In genomic region chr11:76284161-76284560, GRCh38 we compare ENCODE assay signal across 16 cellular contexts.
DNase-seq lines count a peak whose midpoint lies in the region; ATAC-seq and TF ChIP-seq lines count a peak whose summit lies in the region.
"Had no signal": no experiment of that assay in that cellular context is flagged by ENCODE, and none has a peak within 500 bp of the region (broad histone marks: within the 10 kb centered on the region; RNA-seq: fewer than 3 reads in every experiment).

No MANE protein-coding gene starts in this region.

- H3K4me3 Mint-ChIP-seq in Caco-2 (ENCODE audit: unreplicated experiment) (no peak overlapping the region), endodermal cell (no peak overlapping the region)
- H3K4me3 Mint-ChIP-seq in activated CD8-positive, alpha-beta T cell treated with anti-CD3 and anti-CD28 coated beads for 36 hours = no peak overlapping the region
- H3K4me3 Mint-ChIP-seq: CD14-positive monocyte; CD8-positive, alpha-beta T cell; H9; IgD-negative memory B cell had no signal

- H3K9ac ChIP-seq in endodermal cell (ENCODE audit: extremely low read depth, low read length, poor library complexity, severe bottlenecking) (no peak overlapping the region), neuronal stem cell (ENCODE audit: low read depth, low read length, poor library complexity) (peak overlapping the region; percentile 73)

- no peak overlapping the region for H3K4me2 ChIP-seq in neuronal stem cell (ENCODE audit: insufficient read depth, low read length, poor library complexity, severe bottlenecking)

- H3K36me3 Mint-ChIP-seq in Caco-2 (ENCODE audit: insufficient read depth, unreplicated experiment) (no peaks in the 10 kb centered on the region), endodermal cell (ENCODE audit: low read depth) (no peaks in the 10 kb centered on the region)
- no peaks in the 10 kb centered on the region for H3K36me3 Mint-ChIP-seq in activated CD8-positive, alpha-beta T cell treated with anti-CD3 and anti-CD28 coated beads for 36 hours (ENCODE audit: low read depth)
- H3K36me3 Mint-ChIP-seq: CD14-positive monocyte; CD8-positive, alpha-beta T cell; IgD-negative memory B cell had no signal

- H3K27ac ChIP-seq in KOPT-K1 (ENCODE audit: low read depth, low read length, poor library complexity, severe bottlenecking) (peak overlapping the region; percentile 43), endodermal cell (ENCODE audit: low read depth, low read length) (no peak overlapping the region), neuronal stem cell (replicated peaks; ENCODE audit: low read length) (no peak overlapping the region)

- H3K27ac Mint-ChIP-seq in Caco-2 (ENCODE audit: unreplicated experiment) = peak overlapping the region; percentile 75
- H3K27ac Mint-ChIP-seq in endodermal cell = no peak overlapping the region
- no peak overlapping the region for H3K27ac Mint-ChIP-seq in activated CD8-positive, alpha-beta T cell treated with anti-CD3 and anti-CD28 coated beads for 36 hours
- H3K27ac Mint-ChIP-seq: CD14-positive monocyte; CD8-positive, alpha-beta T cell; H9 had no signal

- no peaks in the 10 kb centered on the region for H3K27me3 Mint-ChIP-seq in Caco-2 (ENCODE audit: insufficient read depth, unreplicated experiment)
- H3K27me3 Mint-ChIP-seq in endodermal cell (ENCODE audit: insufficient read depth) = peaks cover 28% of the 10 kb centered on the region
- no peaks in the 10 kb centered on the region for H3K27me3 Mint-ChIP-seq in activated CD8-positive, alpha-beta T cell treated with anti-CD3 and anti-CD28 coated beads for 36 hours
- H3K27me3 Mint-ChIP-seq: IgD-negative memory B cell had no signal

- ATAC-seq in activated CD8-positive, alpha-beta T cell treated with anti-CD3 and anti-CD28 coated beads for 36 hours = no peak
- ATAC-seq in GM19467 (IDR thresholded peaks at IDR 0.05; ENCODE audit: unreplicated experiment) = no peak
- ATAC-seq: CD8-positive, alpha-beta T cell had no signal

- H3K4me1 ChIP-seq in Caco-2 (peaks cover 18% of the 10 kb centered on the region), endodermal cell (ENCODE audit: control insufficient read depth, insufficient read depth, low read length) (peaks cover 18% of the 10 kb centered on the region), neuronal stem cell (ENCODE audit: control insufficient read depth in 2 of 2, insufficient read depth in 1 of 2, low read depth in 1 of 2, low read length in 2 of 2) (peaks cover 0 to 27% of the 10 kb centered on the region in 2 donors)

- H3K79me1 ChIP-seq in neuronal stem cell (ENCODE audit: low read depth, low read length) = no peaks in the 10 kb centered on the region

- TF ChIP-seq CTCF in Caco-2 (IDR thresholded peaks at IDR 0.05; ENCODE audit: insufficient read depth in 1 of 2, low read depth in 1 of 2, low read length in 1 of 2, severe bottlenecking in 1 of 2, unreplicated experiment in 1 of 2) = no peak
- TF ChIP-seq CTCF in endodermal cell (conservative IDR thresholded peaks at IDR 0.05) = no peak
- TF ChIP-seq CTCF in activated CD8-positive, alpha-beta T cell treated with anti-CD3 and anti-CD28 coated beads for 36 hours (IDR thresholded peaks at IDR 0.05) = no peak

- peak overlapping the region; percentile 91 for H2BK12ac ChIP-seq in neuronal stem cell (ENCODE audit: low read length)

- no TSS peak for BruUV-seq in Caco-2 (replicated peaks; lab: Mats Ljungman, UMichigan)

- no peak overlapping the region for H3K14ac ChIP-seq in neuronal stem cell (ENCODE audit: low read length)

- peak overlapping the region; percentile 97 for H3K18ac ChIP-seq in neuronal stem cell (ENCODE audit: low read length)

- H3K27me3 ChIP-seq in Caco-2 (replicated peaks; ENCODE audit: control insufficient read depth, insufficient read depth, low read length) (no peaks in the 10 kb centered on the region), endodermal cell (ENCODE audit: control insufficient read depth, insufficient read depth, low read length, poor library complexity, severe bottlenecking) (no peaks in the 10 kb centered on the region), neuronal stem cell (ENCODE audit: control insufficient read depth in 3 of 3, insufficient read depth in 3 of 3, low read depth in 1 of 3, low read length in 3 of 3) (peaks cover 0 to 27% (median 0%) of the 10 kb centered on the region in 3 experiments)

- intact Hi-C loops in Caco-2 (cut with micrococcal nuclease; ENCODE audit: unreplicated experiment) = no loop called here
- intact Hi-C loops in activated CD8-positive, alpha-beta T cell treated with anti-CD3 and anti-CD28 coated beads for 36 hours (cut with micrococcal nuclease) = no loop called here

- peak overlapping the region; percentile 26 for H2BK5ac ChIP-seq in neuronal stem cell (ENCODE audit: low read length)

- H4K8ac ChIP-seq in neuronal stem cell (ENCODE audit: low read depth, low read length) = peak overlapping the region; percentile 75

- H2AFZ ChIP-seq in neuronal stem cell (ENCODE audit: low read length) = no peak overlapping the region

- H3K9me3 ChIP-seq in Caco-2 (no peaks in the 10 kb centered on the region), KOPT-K1 (ENCODE audit: insufficient read depth, low read length, poor library complexity, severe bottlenecking) (no peaks in the 10 kb centered on the region), endodermal cell (ENCODE audit: control insufficient read depth, low read length) (no peaks in the 10 kb centered on the region), neuronal stem cell (replicated peaks in 1 of 2; ENCODE audit: control insufficient read depth in 2 of 2, insufficient read depth in 1 of 2, low read depth in 1 of 2, low read length in 2 of 2) (no peaks in the 10 kb centered on the region)

- peak overlapping the region; percentile 82 for H2AK5ac ChIP-seq in neuronal stem cell (ENCODE audit: low read depth, low read length)

- H3K23ac ChIP-seq in neuronal stem cell (ENCODE audit: low read depth, low read length, poor library complexity) = peak overlapping the region; percentile 75

- H3K4ac ChIP-seq in neuronal stem cell (ENCODE audit: low read length) = peak overlapping the region; percentile 99

- no peak overlapping the region for H3K4me3 ChIP-seq in Caco-2 (ENCODE audit: low read depth, low read length)
- no peak overlapping the region for H3K4me3 ChIP-seq in endodermal cell (ENCODE audit: low read length)
- no peak overlapping the region for H3K4me3 ChIP-seq in neuronal stem cell (ENCODE audit: low read length in 2 of 2)

- peak overlapping the region; percentile 89 for H4K91ac ChIP-seq in neuronal stem cell (ENCODE audit: low read depth, low read length, poor library complexity)

- peak overlapping the region; percentile 89 for H2BK15ac ChIP-seq in neuronal stem cell (ENCODE audit: low read length)

- POLR2A ChIA-PET in Caco-2 (lab: Charles Lee) = no interaction called here
- POLR2A ChIA-PET in activated CD8-positive, alpha-beta T cell treated with anti-CD3 and anti-CD28 coated beads for 36 hours (lab: Charles Lee) = no interaction called here

- 57 to 75% methylated on average over 7 to 8 of the region's 8 CpGs for WGBS in endodermal cell (ENCODE audit: insufficient coverage in 1 of 2, insufficient read length in 1 of 2), 2 experiments
- WGBS in neuronal stem cell (ENCODE audit: extremely low coverage in 2 of 2, insufficient read length in 2 of 2, insufficient replicate concordance in 1 of 2), 2 donors = no CpG with 5 or more reads among the region's 8 CpGs

- H3K36me3 ChIP-seq in Caco-2 (ENCODE audit: control insufficient read depth, insufficient read depth, low read length) (no peaks in the 10 kb centered on the region), KOPT-K1 (ENCODE audit: insufficient read depth, low read length) (no peaks in the 10 kb centered on the region), endodermal cell (ENCODE audit: control insufficient read depth, insufficient read depth, low read length) (no peaks in the 10 kb centered on the region), neuronal stem cell (replicated peaks in 1 of 2; ENCODE audit: control insufficient read depth in 2 of 2, insufficient read depth in 2 of 2, low read length in 2 of 2) (no peaks in the 10 kb centered on the region)

- CTCF ChIA-PET in Caco-2 (lab: Charles Lee) = interaction anchor here (1.0 to 2.0 kb wide), 2 partner anchors 35 to 722 kb away, joined by 3 to 6 read pairs; partner anchors contain the start of gene SERPINH1
- CTCF ChIA-PET in activated CD8-positive, alpha-beta T cell treated with anti-CD3 and anti-CD28 coated beads for 36 hours (lab: Charles Lee) = interaction anchor here (1.8 kb wide), 1 partner anchor 76 kb away, joined by 6 read pairs; no protein-coding TSS in a partner anchor

- H3K9me3 Mint-ChIP-seq in Caco-2 (ENCODE audit: unreplicated experiment) (no peaks in the 10 kb centered on the region), endodermal cell (no peaks in the 10 kb centered on the region)
- H3K9me3 Mint-ChIP-seq in activated CD8-positive, alpha-beta T cell treated with anti-CD3 and anti-CD28 coated beads for 36 hours = no peaks in the 10 kb centered on the region
- H3K9me3 Mint-ChIP-seq: CD8-positive, alpha-beta T cell; H9; IgD-negative memory B cell had no signal

- H2BK120ac ChIP-seq in neuronal stem cell (ENCODE audit: low read depth, low read length) = peak overlapping the region; percentile 58

- peak; percentile 50 to 77 for DNase-seq in Caco-2
- peak; percentile 70 for DNase-seq in endodermal cell
- peak; percentile 39 for DNase-seq in neuronal stem cell (ENCODE audit: low spot score)
- no peak for DNase-seq in C1 segment of cervical spinal cord (lab: John Stamatoyannopoulos, UW)
- DNase-seq in UCSD-AML1 (lab: John Stamatoyannopoulos, UW; ENCODE audit: unreplicated experiment) = no peak
- DNase-seq in activated CD8-positive, alpha-beta T cell treated with anti-CD3 and anti-CD28 coated beads for 36 hours = no peak
- DNase-seq: ACHN; CD8-positive, alpha-beta T cell; COR-L47; DND-41; GF-D8; H9 had no signal

- peaks cover 20% of the 10 kb centered on the region for H3K4me1 Mint-ChIP-seq in Caco-2 (ENCODE audit: low read depth, unreplicated experiment)
- H3K4me1 Mint-ChIP-seq in endodermal cell = peaks cover 18% of the 10 kb centered on the region
- H3K4me1 Mint-ChIP-seq in activated CD8-positive, alpha-beta T cell treated with anti-CD3 and anti-CD28 coated beads for 36 hours (ENCODE audit: low read depth) = peaks cover 26% of the 10 kb centered on the region

Comparison
In these comparisons a context has a peak if more than half of its experiments do, and no peak if none do; other contexts are left out.
1. DNase-seq: peak in Caco-2 (2 of 2), endodermal cell (single experiment) and neuronal stem cell (single experiment); none in C1 segment of cervical spinal cord (0 of 14), UCSD-AML1 (single experiment) and activated CD8-positive, alpha-beta T cell treated with anti-CD3 and anti-CD28 coated beads for 36 hours (single experiment).